In genomic region chr14:91573894-91574837, GRCh38 we compare ENCODE assay signal across 8 cellular contexts.
DNase-seq lines count a peak whose midpoint lies in the region; ATAC-seq and TF ChIP-seq lines count a peak whose summit lies in the region.

No MANE protein-coding gene starts in this region.

- H3K9ac ChIP-seq in HUES6 (ENCODE audit: low read length) (peak overlapping the region; percentile 23), SK-N-MC (ENCODE audit: insufficient read length) (no peak overlapping the region)

- H3K36me3 Mint-ChIP-seq in activated naive CD4-positive, alpha-beta T cell treated with anti-CD3 and anti-CD28 coated beads, Interleukin-2, amount 50 U/mL, for 72 hours: no peaks in the 10 kb centered on the region

- H3K27me3 ChIP-seq in HUES6 (ENCODE audit: control insufficient read depth, insufficient read depth, low read length): peaks cover 50% of the 10 kb centered on the region
- peaks cover 34% of the 10 kb centered on the region for H3K27me3 ChIP-seq in cardiac muscle cell
- no peaks in the 10 kb centered on the region for H3K27me3 ChIP-seq in tibial artery

- TF ChIP-seq CTCF in cardiac muscle cell (IDR thresholded peaks at IDR 0.05; ENCODE audit: low read depth, low read length) (no peak), tibial artery (IDR thresholded peaks at IDR 0.05) (no peak)

- peaks cover 10% of the 10 kb centered on the region for H3K4me1 ChIP-seq in HUES6 (ENCODE audit: control insufficient read depth, insufficient read depth, low read length)
- H3K4me1 ChIP-seq in cardiac muscle cell (ENCODE audit: low read depth): no peaks in the 10 kb centered on the region
- peaks cover 0 to 15% (median 3%) of the 10 kb centered on the region in 4 donors for H3K4me1 ChIP-seq in tibial artery

- no peak overlapping the region for H3K27ac ChIP-seq in HUES6 (ENCODE audit: low read depth, low read length)
- no peak overlapping the region for H3K27ac ChIP-seq in SK-N-MC
- H3K27ac ChIP-seq in cardiac muscle cell: no peak overlapping the region
- H3K27ac ChIP-seq in tibial artery: peak overlapping the region; percentile 74 to 80

- H3K9me3 ChIP-seq in HUES6 (ENCODE audit: control insufficient read depth, insufficient read depth, low read depth, low read length) (peaks cover 14% of the 10 kb centered on the region), SK-N-MC (ENCODE audit: low read depth, low read length) (no peaks in the 10 kb centered on the region), cardiac muscle cell (ENCODE audit: low read depth) (no peaks in the 10 kb centered on the region), tibial artery (peaks cover 0 to 6% (median 0%) of the 10 kb centered on the region in 3 donors)

- no peaks in the 10 kb centered on the region for H3K36me3 ChIP-seq in HUES6 (ENCODE audit: control insufficient read depth, insufficient read depth, low read length)
- H3K36me3 ChIP-seq in SK-N-MC (ENCODE audit: insufficient read depth, low read length): no peaks in the 10 kb centered on the region
- H3K36me3 ChIP-seq in cardiac muscle cell: no peaks in the 10 kb centered on the region
- no peaks in the 10 kb centered on the region for H3K36me3 ChIP-seq in tibial artery

- DNase-seq in DMS79 (lab: John Stamatoyannopoulos, UW): peak; percentile 88
- no peak for DNase-seq in SK-N-MC (ENCODE audit: low read depth, low spot score)
- peak; percentile 76 to 92 for DNase-seq in activated naive CD4-positive, alpha-beta T cell treated with anti-CD3 and anti-CD28 coated beads, Interleukin-2, amount 50 U/mL, for 72 hours (ENCODE audit: low spot score in 2 of 2)
- DNase-seq in cardiac muscle cell (ENCODE audit: low read depth in 1 of 2, low spot score in 1 of 2): peak; percentile 48 to 75
- peak; percentile 22 to 95 (median 64) for DNase-seq in posterior cingulate gyrus
- peak; percentile 39 to 92 for DNase-seq in tibial artery
- DNase-seq in NOMO-1 treated with DMSO at 0.1 percent for 48 hours (lab: John Stamatoyannopoulos, UW; ENCODE audit: unreplicated experiment): no peak

- intact Hi-C loops in posterior cingulate gyrus (cut with DNase I) (no loop called here), tibial artery (cut with DNase I; ENCODE audit: low total_unique reads) (no loop called here)

- ATAC-seq in activated naive CD4-positive, alpha-beta T cell treated with anti-CD3 and anti-CD28 coated beads, Interleukin-2, amount 50 U/mL, for 72 hours: peak; percentile 96 to 97

- peak overlapping the region in 1 of 2 donors; percentile 62 for H3K27ac Mint-ChIP-seq in activated naive CD4-positive, alpha-beta T cell treated with anti-CD3 and anti-CD28 coated beads, Interleukin-2, amount 50 U/mL, for 72 hours

- H3K9me3 Mint-ChIP-seq in activated naive CD4-positive, alpha-beta T cell treated with anti-CD3 and anti-CD28 coated beads, Interleukin-2, amount 50 U/mL, for 72 hours: no peaks in the 10 kb centered on the region

- H3K4me3 ChIP-seq in HUES6 (ENCODE audit: low read depth, low read length) (peak overlapping the region; percentile 84), SK-N-MC (peak overlapping the region; percentile 76), cardiac muscle cell (peak overlapping the region; percentile 36), tibial artery (peak overlapping the region; percentile 49 to 75)

Comparison
In these comparisons a context has a peak if more than half of its experiments do, and no peak if none do; other contexts are left out.
1. DNase-seq: peak in DMS79 (single experiment), activated naive CD4-positive, alpha-beta T cell treated with anti-CD3 and anti-CD28 coated beads, Interleukin-2, amount 50 U/mL, for 72 hours (2 of 2), cardiac muscle cell (2 of 2), posterior cingulate gyrus (10 of 10) and tibial artery (2 of 2); none in SK-N-MC (single experiment) and NOMO-1 treated with DMSO at 0.1 percent for 48 hours (single experiment).
2. H3K27ac ChIP-seq: peak in tibial artery (2 of 2); none in HUES6 (single experiment), SK-N-MC (single experiment) and cardiac muscle cell (single experiment).
3. Peak in every context shown above with its lines, with median percentiles within 50 percentile points of each other: H3K4me3 ChIP-seq.